In genomic region chr15:74869726-74870407, GRCh38 we compare ENCODE assay signal across 8 cellular contexts. TPM values are rescaled to one million over a fixed set of nuclear protein-coding genes. Genes with fewer than 3 reads are reported as not detected.
DNase-seq lines count a peak whose midpoint lies in the region; FAIRE-seq and TF ChIP-seq lines count a peak whose summit lies in the region.

No MANE protein-coding gene starts in this region.

- H3K4me1 ChIP-seq in Loucy (ENCODE audit: insufficient read depth, low read length, poor library complexity, severe bottlenecking) (peaks cover 68% of the 10 kb centered on the region), kidney (ENCODE audit: control insufficient read depth in 1 of 2, insufficient read depth in 1 of 2, low read depth in 1 of 2, low read length in 2 of 2) (peaks cover 45 to 47% of the 10 kb centered on the region in 2 donors)

- H3K4me2 ChIP-seq in Loucy (ENCODE audit: low read depth, low read length, poor library complexity, severe bottlenecking) = peak overlapping the region; percentile 85

- H3K9ac ChIP-seq in Loucy (ENCODE audit: low read depth, low read length, poor library complexity, severe bottlenecking) (peak overlapping the region; percentile 57), kidney (ENCODE audit: low read length in 2 of 2) (peak overlapping the region; percentile 19 to 75)

- no peaks in the 10 kb centered on the region for H3K27me3 ChIP-seq in Loucy (ENCODE audit: insufficient read depth, low read length, poor library complexity, severe bottlenecking)
- no peaks in the 10 kb centered on the region for H3K27me3 ChIP-seq in H7 (ENCODE audit: control insufficient read depth, insufficient read depth, low read length)

- H3K36me3 ChIP-seq in Loucy (ENCODE audit: insufficient read depth, low read length) = no peaks in the 10 kb centered on the region
- no peaks in the 10 kb centered on the region for H3K36me3 ChIP-seq in kidney (ENCODE audit: control insufficient read depth in 1 of 2, insufficient read depth in 2 of 2, low read length in 2 of 2)
- no peaks in the 10 kb centered on the region; the same call in none of the 2 replicates for H3K36me3 ChIP-seq in H7 (replicated peaks; ENCODE audit: control insufficient read depth, insufficient read depth, low read length)

- TF ChIP-seq CTCF in GM20000 (IDR thresholded peaks at IDR 0.05; ENCODE audit: extremely low read depth, missing control alignments) (no peak), Loucy (conservative IDR thresholded peaks at IDR 0.05; ENCODE audit: low read length) (no peak), kidney (IDR thresholded peaks at IDR 0.05; ENCODE audit: borderline replicate concordance, extremely low read depth, insufficient read depth) (no peak)

- H3K79me2 ChIP-seq in Loucy (ENCODE audit: insufficient read depth, low read length) = peaks cover 70% of the 10 kb centered on the region

- no peak overlapping the region for H2AFZ ChIP-seq in Loucy (ENCODE audit: low read length)

- H3K9me3 ChIP-seq in Loucy (ENCODE audit: insufficient read depth, low read depth, low read length) (no peaks in the 10 kb centered on the region), kidney (ENCODE audit: control insufficient read depth in 1 of 2, low read length in 2 of 2) (no peaks in the 10 kb centered on the region)

- FAIRE-seq in kidney (lab: Jason Lieb, UNC) = no peak

- peaks cover 24% of the 10 kb centered on the region for H3F3A ChIP-seq in Loucy (ENCODE audit: low read depth)

- H4K20me1 ChIP-seq in Loucy (ENCODE audit: insufficient read depth, low read length, poor library complexity, severe bottlenecking) = peaks cover 45% of the 10 kb centered on the region

- H3K4me3 ChIP-seq in Loucy (ENCODE audit: low read length, poor library complexity, severe bottlenecking) = peak overlapping the region; percentile 63
- peak overlapping the region; percentile 39 to 56 for H3K4me3 ChIP-seq in kidney (ENCODE audit: low read length in 2 of 2)
- H3K4me3 ChIP-seq in H7 (ENCODE audit: insufficient read depth, low read depth, low read length) = no peak overlapping the region

- intact Hi-C loops in kidney (cut with DNase I) = no loop called here

- peak; percentile 42 for DNase-seq in EH (ENCODE audit: low read depth)
- peak; percentile 80 for DNase-seq in GM20000 (ENCODE audit: low spot score)
- peak; percentile 27 for DNase-seq in amniotic epithelial cell (ENCODE audit: low read depth)
- no peak for DNase-seq in kidney
- peak in 32 of 49 donors; percentile 3 to 62 (median 32) for DNase-seq in substantia nigra (lab: John Stamatoyannopoulos, UW)
- DNase-seq in H7 = no peak
- no peak for DNase-seq in NCI-H1436 (lab: John Stamatoyannopoulos, UW)

- peak overlapping the region; percentile 81 to 82 for H3K27ac ChIP-seq in kidney (ENCODE audit: low read depth in 2 of 2, low read length in 2 of 2)
- peak overlapping the region; percentile 4 for H3K27ac ChIP-seq in substantia nigra (ENCODE audit: low read depth, low read length, poor library complexity, severe bottlenecking)

- no peaks in the 10 kb centered on the region for H3K9me2 ChIP-seq in Loucy (replicated peaks; ENCODE audit: low read depth, low read length)

RNA-seq across cellular contexts. Expression of gene SCAMP2, which starts 3.3 kb away (rescaled TPM):
- 102 TPM for total RNA-seq in kidney
- polyA plus RNA-seq in kidney (ENCODE audit: insufficient read depth, low read depth, low replicate concordance) = 87.9 TPM
- total RNA-seq in H7 (2014; rRNA removed; shearing (Covaris generic)) = 20.8 and 22.6 TPM in 2 replicates

RNA-seq across cellular contexts. Expression of gene MPI, which starts 20.0 kb away (rescaled TPM):
- 33.7 TPM for total RNA-seq in kidney
- polyA plus RNA-seq in kidney (ENCODE audit: insufficient read depth, low read depth, low replicate concordance) = 52.0 TPM
- 50.9 and 64.7 TPM in 2 replicates for total RNA-seq in H7 (2014; rRNA removed; shearing (Covaris generic))

RNA-seq across cellular contexts. Expression of gene ULK3, which starts 26.9 kb away (rescaled TPM):
- total RNA-seq in kidney = 36.1 TPM
- 34.5 TPM for polyA plus RNA-seq in kidney (ENCODE audit: insufficient read depth, low read depth, low replicate concordance)
- 20.9 and 30.4 TPM in 2 replicates for total RNA-seq in H7 (2014; rRNA removed; shearing (Covaris generic))

RNA-seq across cellular contexts. Expression of gene FAM219B, which starts 36.8 kb away (rescaled TPM):
- total RNA-seq in kidney = 76.5 TPM
- 41.7 TPM for polyA plus RNA-seq in kidney (ENCODE audit: insufficient read depth, low read depth, low replicate concordance)
- total RNA-seq in H7 (2014; rRNA removed; shearing (Covaris generic)) = 52.1 and 72.0 TPM in 2 replicates

RNA-seq across cellular contexts. Expression of gene CPLX3, which starts 43.4 kb away (rescaled TPM):
- not detected for total RNA-seq in kidney
- not detected for polyA plus RNA-seq in kidney (ENCODE audit: insufficient read depth, low read depth, low replicate concordance)
- 0.03 TPM in 1 of 2 replicates, not detected in the other for total RNA-seq in H7 (2014; rRNA removed; shearing (Covaris generic))

Comparison
In these comparisons a context has a peak if more than half of its experiments do, and no peak if none do; other contexts are left out.
1. DNase-seq: peak in EH (single experiment), GM20000 (single experiment), amniotic epithelial cell (single experiment) and substantia nigra (32 of 49); none in kidney (single experiment), H7 (single experiment) and NCI-H1436 (single experiment).